Comparison of ENCODE assay signal across 6 cellular contexts in genomic region chr10:8663131-8663530, GRCh38.
"Had no signal": no experiment of that assay in that cellular context is flagged by ENCODE, and none has a peak within 500 bp of the region (broad histone marks: within the 10 kb centered on the region; RNA-seq: fewer than 3 reads in every experiment).

No MANE protein-coding gene starts in this region.

- H3K27ac ChIP-seq: GM23248 had no signal

- H3K4me3 ChIP-seq: GM23248, HAP-1 had no signal

- DNase-seq: GM23248, GOT3, H7, HFFc6, IMR-90 had no signal
